Comparison of ENCODE assay signal across 20 cellular contexts in genomic region chr1:18373151-18373550, GRCh38.
DNase-seq lines count a peak whose midpoint lies in the region.
"Had no signal": no experiment of that assay in that cellular context is flagged by ENCODE, and none has a peak within 500 bp of the region (broad histone marks: within the 10 kb centered on the region; RNA-seq: fewer than 3 reads in every experiment).

No MANE protein-coding gene starts in this region.

- H3K4me2 ChIP-seq in trophoblast cell (ENCODE audit: low read length): no peak overlapping the region
- H3K4me2 ChIP-seq: BLaER1 had no signal

- whole genome bisulfite sequencing in trophoblast cell (ENCODE audit: extremely low coverage, insufficient coverage, insufficient read length): no CpG with 5 or more reads among the region's 6 CpGs

- H3K4me1 Mint-ChIP-seq in activated CD4-positive, alpha-beta T cell treated with anti-CD3 and anti-CD28 coated beads, Interleukin-2, amount 10 ng/mL, durations not matched to agents 7 days and 5 days: no peaks in the 10 kb centered on the region
- H3K4me1 Mint-ChIP-seq: CD14-positive monocyte; CD4-positive, alpha-beta memory T cell; CD4-positive, CD25-positive, alpha-beta regulatory T cell; CD8-positive, alpha-beta memory T cell had no signal

- H2BK120ac ChIP-seq in trophoblast cell (ENCODE audit: insufficient read depth, low read length, poor library complexity): peak overlapping the region; percentile 18

- H3K9ac ChIP-seq in trophoblast cell (ENCODE audit: low read length): no peak overlapping the region
- H3K9ac ChIP-seq: BLaER1 had no signal

- no peaks in the 10 kb centered on the region for H3K27me3 ChIP-seq in trophoblast cell (ENCODE audit: insufficient read depth, low read length)
- H3K27me3 ChIP-seq: BE2C, BLaER1 had no signal

- H3K23ac ChIP-seq in trophoblast cell (ENCODE audit: low read length): no peak overlapping the region

- H4K91ac ChIP-seq in trophoblast cell (ENCODE audit: low read depth, low read length): peak overlapping the region; percentile 53

- peak overlapping the region; percentile 29 for H2BK5ac ChIP-seq in trophoblast cell (ENCODE audit: low read depth, low read length, poor library complexity)

- no peaks in the 10 kb centered on the region for H3K9me3 ChIP-seq in trophoblast cell (ENCODE audit: insufficient read depth, low read depth, low read length)
- H3K9me3 ChIP-seq: BE2C, BLaER1 had no signal

- peaks cover 5 to 10% of the 10 kb centered on the region in 2 experiments for H3K4me1 ChIP-seq in trophoblast cell (ENCODE audit: control insufficient read depth in 1 of 2, insufficient read depth in 2 of 2, low read length in 2 of 2)
- H3K4me1 ChIP-seq: BE2C, BLaER1 had no signal

- no peak overlapping the region for H2AFZ ChIP-seq in trophoblast cell (ENCODE audit: insufficient read depth, low read length, poor library complexity)

- H3K14ac ChIP-seq in trophoblast cell (ENCODE audit: low read length): no peak overlapping the region

- peak overlapping the region; percentile 51 for H3K27ac ChIP-seq in trophoblast cell (ENCODE audit: low read depth, low read length)
- H3K27ac ChIP-seq: BLaER1 had no signal

- H3K79me2 ChIP-seq in trophoblast cell (ENCODE audit: control insufficient read depth, insufficient read depth, low read length, poor library complexity): no peaks in the 10 kb centered on the region

- CTCF ChIA-PET in activated CD4-positive, alpha-beta T cell treated with anti-CD3 and anti-CD28 coated beads, Interleukin-2, amount 10 ng/mL, durations not matched to agents 7 days and 5 days (lab: Charles Lee): no interaction called here

- no peak overlapping the region for H4K12ac ChIP-seq in trophoblast cell (ENCODE audit: low read depth, low read length)

- H3K27ac Mint-ChIP-seq in activated CD4-positive, alpha-beta T cell treated with anti-CD3 and anti-CD28 coated beads, Interleukin-2, amount 10 ng/mL, durations not matched to agents 7 days and 5 days: no peak overlapping the region
- H3K27ac Mint-ChIP-seq: CD14-positive monocyte; CD4-positive, alpha-beta memory T cell; CD4-positive, CD25-positive, alpha-beta regulatory T cell; CD8-positive, alpha-beta memory T cell had no signal

- no peaks in the 10 kb centered on the region for H3K36me3 ChIP-seq in trophoblast cell (ENCODE audit: control insufficient read depth in 1 of 2, insufficient read depth in 2 of 2, low read length in 2 of 2)
- H3K36me3 ChIP-seq: BE2C, BLaER1 had no signal

- no peak overlapping the region for H3K4me3 Mint-ChIP-seq in activated CD4-positive, alpha-beta T cell treated with anti-CD3 and anti-CD28 coated beads, Interleukin-2, amount 10 ng/mL, durations not matched to agents 7 days and 5 days
- H3K4me3 Mint-ChIP-seq: CD14-positive monocyte; CD4-positive, alpha-beta memory T cell; CD4-positive, CD25-positive, alpha-beta regulatory T cell; CD8-positive, alpha-beta memory T cell had no signal

- peak overlapping the region; percentile 21 for H2BK12ac ChIP-seq in trophoblast cell (ENCODE audit: low read length)

- POLR2A ChIA-PET in activated CD4-positive, alpha-beta T cell treated with anti-CD3 and anti-CD28 coated beads, Interleukin-2, amount 10 ng/mL, durations not matched to agents 7 days and 5 days (lab: Charles Lee): no interaction called here

- H3K4ac ChIP-seq in trophoblast cell (ENCODE audit: low read depth, low read length): no peak overlapping the region

- DNase-seq in NCI-H524 (lab: John Stamatoyannopoulos, UW) (peak; percentile 80 to 91), islet precursor cell (peak; percentile 94), trophoblast cell (no peak), NCI-H82 treated with DMSO at 0.1 percent for 48 hours (lab: John Stamatoyannopoulos, UW; ENCODE audit: unreplicated experiment) (no peak), occipital lobe (lab: John Stamatoyannopoulos, UW) (no peak)
- no peak for DNase-seq in activated CD4-positive, alpha-beta T cell treated with anti-CD3 and anti-CD28 coated beads, Interleukin-2, amount 10 ng/mL, durations not matched to agents 7 days and 5 days
- DNase-seq: 8988T; CD4-positive, alpha-beta memory T cell; CD8-positive, alpha-beta memory T cell; COR-L47; DMS 273 treated with DMSO at 0.1 percent for 48 hours; DMS153; DMS79; EL; GDM1 had no signal

- H4K8ac ChIP-seq in trophoblast cell (ENCODE audit: low read depth, low read length): no peak overlapping the region

- no peak overlapping the region for H2AK5ac ChIP-seq in trophoblast cell (ENCODE audit: low read length)

- H3K18ac ChIP-seq in trophoblast cell (ENCODE audit: low read length): no peak overlapping the region

- no peaks in the 10 kb centered on the region for H3K79me1 ChIP-seq in trophoblast cell (ENCODE audit: low read length)

- H3K36me3 Mint-ChIP-seq in activated CD4-positive, alpha-beta T cell treated with anti-CD3 and anti-CD28 coated beads, Interleukin-2, amount 10 ng/mL, durations not matched to agents 7 days and 5 days (ENCODE audit: low read depth): no peaks in the 10 kb centered on the region
- H3K36me3 Mint-ChIP-seq: CD14-positive monocyte; CD4-positive, alpha-beta memory T cell; CD4-positive, CD25-positive, alpha-beta regulatory T cell; CD8-positive, alpha-beta memory T cell had no signal

- no peaks in the 10 kb centered on the region for H3K9me3 Mint-ChIP-seq in activated CD4-positive, alpha-beta T cell treated with anti-CD3 and anti-CD28 coated beads, Interleukin-2, amount 10 ng/mL, durations not matched to agents 7 days and 5 days

- H3K27me3 Mint-ChIP-seq in activated CD4-positive, alpha-beta T cell treated with anti-CD3 and anti-CD28 coated beads, Interleukin-2, amount 10 ng/mL, durations not matched to agents 7 days and 5 days: no peaks in the 10 kb centered on the region
- H3K27me3 Mint-ChIP-seq: CD4-positive, CD25-positive, alpha-beta regulatory T cell had no signal

- no peak overlapping the region for H3K4me3 ChIP-seq in trophoblast cell (ENCODE audit: low read depth, low read length)
- H3K4me3 ChIP-seq: BLaER1, GM12878 had no signal

Comparison
In these comparisons a context has a peak if more than half of its experiments do, and no peak if none do; other contexts are left out.
1. DNase-seq: peak in NCI-H524 (2 of 2) and islet precursor cell (single experiment); none in trophoblast cell (0 of 2), NCI-H82 treated with DMSO at 0.1 percent for 48 hours (single experiment), activated CD4-positive, alpha-beta T cell treated with anti-CD3 and anti-CD28 coated beads, Interleukin-2, amount 10 ng/mL, durations not matched to agents 7 days and 5 days (single experiment) and occipital lobe (single experiment).